In genomic region chr20:51022803-51023616, GRCh38 we compare ENCODE assay signal across 8 cellular contexts. TPM values are rescaled to one million over a fixed set of nuclear protein-coding genes. Genes with fewer than 3 reads are reported as not detected.
A peak's percentile ranks its signal among the peaks of the same experiment; 100 is the strongest.
DNase-seq lines count a peak whose midpoint lies in the region; ATAC-seq, FAIRE-seq and TF ChIP-seq lines count a peak whose summit lies in the region.

Gene KCNG1, minus strand, starts transcription at chr20:51023107. Its CDS starts 12,769 bp downstream, at chr20:51010338.

- H3K27me3 Mint-ChIP-seq in activated CD4-positive, alpha-beta T cell treated with anti-CD3 and anti-CD28 coated beads, Interleukin-2, amount 10 ng/mL, durations not matched to agents 24 days and 14 days, result peaks cover 71% of the 10 kb centered on the region

- intact Hi-C loops in activated CD4-positive, alpha-beta T cell treated with anti-CD3 and anti-CD28 coated beads, Interleukin-2, amount 10 ng/mL, durations not matched to agents 24 days and 14 days (cut with micrococcal nuclease), result no loop called here

- H3K36me3 Mint-ChIP-seq in activated CD4-positive, alpha-beta T cell treated with anti-CD3 and anti-CD28 coated beads, Interleukin-2, amount 10 ng/mL, durations not matched to agents 24 days and 14 days (ENCODE audit: low read depth), result no peaks in the 10 kb centered on the region

- no peak within 1 kb of the TSS for H3K27ac ChIP-seq in lung (ENCODE audit: low read depth in 1 of 2, low read length in 1 of 2)

- WGBS in lung, 2 donors, result 0 to 2% methylated on average over 70 to 108 of the region's 108 CpGs

- H3K27me3 ChIP-seq in lung (ENCODE audit: control insufficient read depth, insufficient read depth), result peaks cover 12% of the 10 kb centered on the region

- peaks cover 8% of the 10 kb centered on the region for H3K4me1 Mint-ChIP-seq in activated CD4-positive, alpha-beta T cell treated with anti-CD3 and anti-CD28 coated beads, Interleukin-2, amount 10 ng/mL, durations not matched to agents 24 days and 14 days

- H3K36me3 ChIP-seq in lung (ENCODE audit: control insufficient read depth in 2 of 2, insufficient read depth in 2 of 2, low read length in 2 of 2), result no peaks in the 10 kb centered on the region

- no peak within 1 kb of the TSS for H3K4me3 ChIP-seq in lung

- DNase-seq in GM12891 (ENCODE audit: insufficient read length, low spot score) (peak; percentile 78), M059J (ENCODE audit: low read depth) (peak; percentile 70), ecto neural progenitor cell (ENCODE audit: low spot score) (peak; percentile 89), lung (ENCODE audit: low spot score) (peak; percentile 45), NCI-H187 treated with DMSO at 0.1 percent for 48 hours (lab: John Stamatoyannopoulos, UW) (no peak)
- peak; percentile 85 for DNase-seq in activated CD4-positive, alpha-beta T cell treated with anti-CD3 and anti-CD28 coated beads, Interleukin-2, amount 10 ng/mL, durations not matched to agents 24 days and 14 days
- peak in 2 of 3 experiments; percentile 10 to 35 for DNase-seq in stimulated activated CD4-positive, alpha-beta T cell treated with anti-CD3 and anti-CD28 coated beads, TNF-alpha, amount 100 ng/mL, for 4 hours (ENCODE audit: low read depth in 3 of 3)

- TF ChIP-seq CTCF in lung (IDR thresholded peaks at IDR 0.05; ENCODE audit: control extremely low read depth, extremely low read depth), result no peak

- H3K9me3 Mint-ChIP-seq in activated CD4-positive, alpha-beta T cell treated with anti-CD3 and anti-CD28 coated beads, Interleukin-2, amount 10 ng/mL, durations not matched to agents 24 days and 14 days, result no peaks in the 10 kb centered on the region

- peaks cover 4 to 11% of the 10 kb centered on the region in 2 donors for H3K4me1 ChIP-seq in lung (ENCODE audit: control insufficient read depth in 2 of 2, insufficient read depth in 2 of 2, low read length in 2 of 2)

- no peaks in the 10 kb centered on the region for H3K9me3 ChIP-seq in lung (ENCODE audit: control insufficient read depth in 2 of 2, insufficient read depth in 1 of 2, low read length in 1 of 2)

- H3K4me3 Mint-ChIP-seq in activated CD4-positive, alpha-beta T cell treated with anti-CD3 and anti-CD28 coated beads, Interleukin-2, amount 10 ng/mL, durations not matched to agents 24 days and 14 days, result peak within 1 kb of the TSS; percentile 77

- no peak for TF ChIP-seq POLR2A in GM12891 (IDR thresholded peaks at IDR 0.05; ENCODE audit: low read depth, low read length)

- no peak within 1 kb of the TSS for H3K27ac Mint-ChIP-seq in activated CD4-positive, alpha-beta T cell treated with anti-CD3 and anti-CD28 coated beads, Interleukin-2, amount 10 ng/mL, durations not matched to agents 24 days and 14 days

- no peak for FAIRE-seq in GM12891 (lab: Jason Lieb, UNC)

- ATAC-seq in lung (ENCODE audit: insufficient read depth, low FRiP score), result peak; percentile 80
- ATAC-seq in GM21367 (IDR thresholded peaks at IDR 0.05; ENCODE audit: unreplicated experiment), result no peak

TF ChIP-seq in GM12891, 5 proteins besides CTCF, POLR2A, EP300 and RAD21:
- no peak for TF ChIP-seq SPI1 (IDR thresholded peaks at IDR 0.05; ENCODE audit: low read depth, low read length)
- TF ChIP-seq PAX5 (IDR thresholded peaks at IDR 0.05; ENCODE audit: insufficient read depth, low read length, severe bottlenecking), result no peak
- TF ChIP-seq POLR2AphosphoS5 (IDR thresholded peaks at IDR 0.05; ENCODE audit: low read depth, low read length), result no peak
- no peak for TF ChIP-seq TAF1 (IDR thresholded peaks at IDR 0.05; ENCODE audit: low read depth, low read length)
- TF ChIP-seq POU2F2 (IDR thresholded peaks at IDR 0.05; ENCODE audit: low read depth, low read length), result no peak

RNA-seq across cellular contexts. Expression of gene KCNG1, which starts in this region (rescaled TPM):
- polyA plus RNA-seq in GM12891 (2012; ENCODE audit: low read depth, missing spikeins), result 0.12 TPM
- total RNA-seq in M059J (2014; rRNA removed; shearing (Covaris generic)), result 2.4 and 4.5 TPM in 2 replicates
- 9.8 and 12.3 TPM in 2 replicates for total RNA-seq in activated CD4-positive, alpha-beta T cell treated with anti-CD3 and anti-CD28 coated beads, Interleukin-2, amount 10 ng/mL, durations not matched to agents 24 days and 14 days
- under 1 TPM; 0.31 to 0.54 TPM for total RNA-seq in lung
- under 1 TPM; 0.14 to 0.58 TPM for polyA plus RNA-seq in lung

Comparison
In these comparisons a context has a peak if more than half of its experiments do, and no peak if none do; other contexts are left out.
1. Peak in DNase-seq and ATAC-seq in lung; RNA of the gene not detected or under 1 TPM.